In the genomic region with DNA sequence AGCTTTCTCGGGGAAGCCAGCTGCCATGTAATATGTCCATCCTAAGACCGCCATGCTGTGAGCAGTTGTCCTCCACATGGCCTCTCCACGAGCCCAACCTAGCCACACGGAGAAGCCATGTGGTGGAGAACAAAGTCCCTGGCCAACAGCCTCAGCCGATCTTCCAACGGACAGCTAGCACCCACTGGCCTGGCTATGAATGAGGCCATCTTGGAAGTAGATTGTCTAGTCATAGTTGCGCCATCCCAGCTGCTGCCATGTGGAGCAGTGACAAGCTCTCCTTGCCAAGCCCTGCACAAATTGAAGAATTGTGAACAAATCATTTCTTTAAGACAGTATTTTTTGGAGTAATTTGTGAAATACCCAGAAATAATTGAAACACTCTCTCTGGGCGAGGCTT, we compare ENCODE assay signal across 1 cellular context.
TF ChIP-seq lines count a peak whose summit lies in the region.

No MANE protein-coding gene starts in this region.

TF ChIP-seq in K562, 482 proteins besides CTCF, POLR2A, EP300 and RAD21:
- no peak for TF ChIP-seq RBM34 (IDR thresholded peaks at IDR 0.05; ENCODE audit: borderline replicate concordance, insufficient read depth, low read length)
- TF ChIP-seq EHMT2 (IDR thresholded peaks at IDR 0.05) = peak; percentile 55; the same call in 1 of the 2 replicates
- no peak for TF ChIP-seq HLTF (IDR thresholded peaks at IDR 0.05)
- TF ChIP-seq ZNF282 (CRISPR knock-in tag; IDR thresholded peaks at IDR 0.05) = no peak
- TF ChIP-seq MAFK (IDR thresholded peaks at IDR 0.05; ENCODE audit: low read length) = no peak
- no peak for TF ChIP-seq ELF2 (CRISPR knock-in tag; IDR thresholded peaks at IDR 0.05)
- no peak for TF ChIP-seq HSF4 (CRISPR knock-in tag; IDR thresholded peaks at IDR 0.05; ENCODE audit: borderline replicate concordance)
- no peak for TF ChIP-seq ETV5 (CRISPR knock-in tag; IDR thresholded peaks at IDR 0.05; ENCODE audit: low read depth)
- TF ChIP-seq, protein P1, sequence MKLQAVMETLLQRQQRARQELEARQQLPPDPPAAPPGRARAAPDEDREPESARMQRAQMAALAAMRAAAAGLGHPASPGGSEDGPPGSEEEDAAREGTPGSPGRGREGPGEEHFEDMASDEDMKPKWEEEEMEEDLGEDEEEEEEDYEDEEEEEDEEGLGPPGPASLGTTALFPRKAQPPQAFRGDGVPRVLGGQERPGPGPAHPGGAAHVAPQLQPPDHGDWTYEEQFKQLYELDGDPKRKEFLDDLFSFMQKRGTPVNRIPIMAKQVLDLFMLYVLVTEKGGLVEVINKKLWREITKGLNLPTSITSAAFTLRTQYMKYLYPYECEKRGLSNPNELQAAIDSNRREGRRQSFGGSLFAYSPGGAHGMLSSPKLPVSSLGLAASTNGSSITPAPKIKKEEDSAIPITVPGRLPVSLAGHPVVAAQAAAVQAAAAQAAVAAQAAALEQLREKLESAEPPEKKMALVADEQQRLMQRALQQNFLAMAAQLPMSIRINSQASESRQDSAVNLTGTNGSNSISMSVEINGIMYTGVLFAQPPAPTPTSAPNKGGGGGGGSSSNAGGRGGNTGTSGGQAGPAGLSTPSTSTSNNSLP (IDR thresholded peaks at IDR 0.05; ENCODE audit: borderline replicate concordance, low read depth, low read length) = no peak
- TF ChIP-seq, protein P2, sequence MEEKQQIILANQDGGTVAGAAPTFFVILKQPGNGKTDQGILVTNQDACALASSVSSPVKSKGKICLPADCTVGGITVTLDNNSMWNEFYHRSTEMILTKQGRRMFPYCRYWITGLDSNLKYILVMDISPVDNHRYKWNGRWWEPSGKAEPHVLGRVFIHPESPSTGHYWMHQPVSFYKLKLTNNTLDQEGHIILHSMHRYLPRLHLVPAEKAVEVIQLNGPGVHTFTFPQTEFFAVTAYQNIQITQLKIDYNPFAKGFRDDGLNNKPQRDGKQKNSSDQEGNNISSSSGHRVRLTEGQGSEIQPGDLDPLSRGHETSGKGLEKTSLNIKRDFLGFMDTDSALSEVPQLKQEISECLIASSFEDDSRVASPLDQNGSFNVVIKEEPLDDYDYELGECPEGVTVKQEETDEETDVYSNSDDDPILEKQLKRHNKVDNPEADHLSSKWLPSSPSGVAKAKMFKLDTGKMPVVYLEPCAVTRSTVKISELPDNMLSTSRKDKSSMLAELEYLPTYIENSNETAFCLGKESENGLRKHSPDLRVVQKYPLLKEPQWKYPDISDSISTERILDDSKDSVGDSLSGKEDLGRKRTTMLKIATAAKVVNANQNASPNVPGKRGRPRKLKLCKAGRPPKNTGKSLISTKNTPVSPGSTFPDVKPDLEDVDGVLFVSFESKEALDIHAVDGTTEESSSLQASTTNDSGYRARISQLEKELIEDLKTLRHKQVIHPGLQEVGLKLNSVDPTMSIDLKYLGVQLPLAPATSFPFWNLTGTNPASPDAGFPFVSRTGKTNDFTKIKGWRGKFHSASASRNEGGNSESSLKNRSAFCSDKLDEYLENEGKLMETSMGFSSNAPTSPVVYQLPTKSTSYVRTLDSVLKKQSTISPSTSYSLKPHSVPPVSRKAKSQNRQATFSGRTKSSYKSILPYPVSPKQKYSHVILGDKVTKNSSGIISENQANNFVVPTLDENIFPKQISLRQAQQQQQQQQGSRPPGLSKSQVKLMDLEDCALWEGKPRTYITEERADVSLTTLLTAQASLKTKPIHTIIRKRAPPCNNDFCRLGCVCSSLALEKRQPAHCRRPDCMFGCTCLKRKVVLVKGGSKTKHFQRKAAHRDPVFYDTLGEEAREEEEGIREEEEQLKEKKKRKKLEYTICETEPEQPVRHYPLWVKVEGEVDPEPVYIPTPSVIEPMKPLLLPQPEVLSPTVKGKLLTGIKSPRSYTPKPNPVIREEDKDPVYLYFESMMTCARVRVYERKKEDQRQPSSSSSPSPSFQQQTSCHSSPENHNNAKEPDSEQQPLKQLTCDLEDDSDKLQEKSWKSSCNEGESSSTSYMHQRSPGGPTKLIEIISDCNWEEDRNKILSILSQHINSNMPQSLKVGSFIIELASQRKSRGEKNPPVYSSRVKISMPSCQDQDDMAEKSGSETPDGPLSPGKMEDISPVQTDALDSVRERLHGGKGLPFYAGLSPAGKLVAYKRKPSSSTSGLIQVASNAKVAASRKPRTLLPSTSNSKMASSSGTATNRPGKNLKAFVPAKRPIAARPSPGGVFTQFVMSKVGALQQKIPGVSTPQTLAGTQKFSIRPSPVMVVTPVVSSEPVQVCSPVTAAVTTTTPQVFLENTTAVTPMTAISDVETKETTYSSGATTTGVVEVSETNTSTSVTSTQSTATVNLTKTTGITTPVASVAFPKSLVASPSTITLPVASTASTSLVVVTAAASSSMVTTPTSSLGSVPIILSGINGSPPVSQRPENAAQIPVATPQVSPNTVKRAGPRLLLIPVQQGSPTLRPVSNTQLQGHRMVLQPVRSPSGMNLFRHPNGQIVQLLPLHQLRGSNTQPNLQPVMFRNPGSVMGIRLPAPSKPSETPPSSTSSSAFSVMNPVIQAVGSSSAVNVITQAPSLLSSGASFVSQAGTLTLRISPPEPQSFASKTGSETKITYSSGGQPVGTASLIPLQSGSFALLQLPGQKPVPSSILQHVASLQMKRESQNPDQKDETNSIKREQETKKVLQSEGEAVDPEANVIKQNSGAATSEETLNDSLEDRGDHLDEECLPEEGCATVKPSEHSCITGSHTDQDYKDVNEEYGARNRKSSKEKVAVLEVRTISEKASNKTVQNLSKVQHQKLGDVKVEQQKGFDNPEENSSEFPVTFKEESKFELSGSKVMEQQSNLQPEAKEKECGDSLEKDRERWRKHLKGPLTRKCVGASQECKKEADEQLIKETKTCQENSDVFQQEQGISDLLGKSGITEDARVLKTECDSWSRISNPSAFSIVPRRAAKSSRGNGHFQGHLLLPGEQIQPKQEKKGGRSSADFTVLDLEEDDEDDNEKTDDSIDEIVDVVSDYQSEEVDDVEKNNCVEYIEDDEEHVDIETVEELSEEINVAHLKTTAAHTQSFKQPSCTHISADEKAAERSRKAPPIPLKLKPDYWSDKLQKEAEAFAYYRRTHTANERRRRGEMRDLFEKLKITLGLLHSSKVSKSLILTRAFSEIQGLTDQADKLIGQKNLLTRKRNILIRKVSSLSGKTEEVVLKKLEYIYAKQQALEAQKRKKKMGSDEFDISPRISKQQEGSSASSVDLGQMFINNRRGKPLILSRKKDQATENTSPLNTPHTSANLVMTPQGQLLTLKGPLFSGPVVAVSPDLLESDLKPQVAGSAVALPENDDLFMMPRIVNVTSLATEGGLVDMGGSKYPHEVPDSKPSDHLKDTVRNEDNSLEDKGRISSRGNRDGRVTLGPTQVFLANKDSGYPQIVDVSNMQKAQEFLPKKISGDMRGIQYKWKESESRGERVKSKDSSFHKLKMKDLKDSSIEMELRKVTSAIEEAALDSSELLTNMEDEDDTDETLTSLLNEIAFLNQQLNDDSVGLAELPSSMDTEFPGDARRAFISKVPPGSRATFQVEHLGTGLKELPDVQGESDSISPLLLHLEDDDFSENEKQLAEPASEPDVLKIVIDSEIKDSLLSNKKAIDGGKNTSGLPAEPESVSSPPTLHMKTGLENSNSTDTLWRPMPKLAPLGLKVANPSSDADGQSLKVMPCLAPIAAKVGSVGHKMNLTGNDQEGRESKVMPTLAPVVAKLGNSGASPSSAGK (IDR thresholded peaks at IDR 0.05) = peak; percentile 23; the same call in 1 of the 2 replicates
- TF ChIP-seq NFE2 (IDR thresholded peaks at IDR 0.05; ENCODE audit: low read depth) = peak; percentile 73
- no peak for TF ChIP-seq DPF2 (IDR thresholded peaks at IDR 0.05)
- no peak for TF ChIP-seq PCBP2 (IDR thresholded peaks at IDR 0.05; ENCODE audit: low read depth, low read length, poor library complexity, severe bottlenecking)
- TF ChIP-seq ZC3H4 (CRISPR knock-in tag; IDR thresholded peaks at IDR 0.05; ENCODE audit: borderline replicate concordance) = no peak
- TF ChIP-seq ZNF24 (IDR thresholded peaks at IDR 0.05) = no peak
- TF ChIP-seq, protein P3, sequence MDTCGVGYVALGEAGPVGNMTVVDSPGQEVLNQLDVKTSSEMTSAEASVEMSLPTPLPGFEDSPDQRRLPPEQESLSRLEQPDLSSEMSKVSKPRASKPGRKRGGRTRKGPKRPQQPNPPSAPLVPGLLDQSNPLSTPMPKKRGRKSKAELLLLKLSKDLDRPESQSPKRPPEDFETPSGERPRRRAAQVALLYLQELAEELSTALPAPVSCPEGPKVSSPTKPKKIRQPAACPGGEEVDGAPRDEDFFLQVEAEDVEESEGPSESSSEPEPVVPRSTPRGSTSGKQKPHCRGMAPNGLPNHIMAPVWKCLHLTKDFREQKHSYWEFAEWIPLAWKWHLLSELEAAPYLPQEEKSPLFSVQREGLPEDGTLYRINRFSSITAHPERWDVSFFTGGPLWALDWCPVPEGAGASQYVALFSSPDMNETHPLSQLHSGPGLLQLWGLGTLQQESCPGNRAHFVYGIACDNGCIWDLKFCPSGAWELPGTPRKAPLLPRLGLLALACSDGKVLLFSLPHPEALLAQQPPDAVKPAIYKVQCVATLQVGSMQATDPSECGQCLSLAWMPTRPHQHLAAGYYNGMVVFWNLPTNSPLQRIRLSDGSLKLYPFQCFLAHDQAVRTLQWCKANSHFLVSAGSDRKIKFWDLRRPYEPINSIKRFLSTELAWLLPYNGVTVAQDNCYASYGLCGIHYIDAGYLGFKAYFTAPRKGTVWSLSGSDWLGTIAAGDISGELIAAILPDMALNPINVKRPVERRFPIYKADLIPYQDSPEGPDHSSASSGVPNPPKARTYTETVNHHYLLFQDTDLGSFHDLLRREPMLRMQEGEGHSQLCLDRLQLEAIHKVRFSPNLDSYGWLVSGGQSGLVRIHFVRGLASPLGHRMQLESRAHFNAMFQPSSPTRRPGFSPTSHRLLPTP (IDR thresholded peaks at IDR 0.05; ENCODE audit: borderline replicate concordance, extremely low read depth, insufficient read length) = no peak
- TF ChIP-seq PHTF2 (CRISPR knock-in tag; IDR thresholded peaks at IDR 0.05) = no peak
- TF ChIP-seq, protein P4, sequence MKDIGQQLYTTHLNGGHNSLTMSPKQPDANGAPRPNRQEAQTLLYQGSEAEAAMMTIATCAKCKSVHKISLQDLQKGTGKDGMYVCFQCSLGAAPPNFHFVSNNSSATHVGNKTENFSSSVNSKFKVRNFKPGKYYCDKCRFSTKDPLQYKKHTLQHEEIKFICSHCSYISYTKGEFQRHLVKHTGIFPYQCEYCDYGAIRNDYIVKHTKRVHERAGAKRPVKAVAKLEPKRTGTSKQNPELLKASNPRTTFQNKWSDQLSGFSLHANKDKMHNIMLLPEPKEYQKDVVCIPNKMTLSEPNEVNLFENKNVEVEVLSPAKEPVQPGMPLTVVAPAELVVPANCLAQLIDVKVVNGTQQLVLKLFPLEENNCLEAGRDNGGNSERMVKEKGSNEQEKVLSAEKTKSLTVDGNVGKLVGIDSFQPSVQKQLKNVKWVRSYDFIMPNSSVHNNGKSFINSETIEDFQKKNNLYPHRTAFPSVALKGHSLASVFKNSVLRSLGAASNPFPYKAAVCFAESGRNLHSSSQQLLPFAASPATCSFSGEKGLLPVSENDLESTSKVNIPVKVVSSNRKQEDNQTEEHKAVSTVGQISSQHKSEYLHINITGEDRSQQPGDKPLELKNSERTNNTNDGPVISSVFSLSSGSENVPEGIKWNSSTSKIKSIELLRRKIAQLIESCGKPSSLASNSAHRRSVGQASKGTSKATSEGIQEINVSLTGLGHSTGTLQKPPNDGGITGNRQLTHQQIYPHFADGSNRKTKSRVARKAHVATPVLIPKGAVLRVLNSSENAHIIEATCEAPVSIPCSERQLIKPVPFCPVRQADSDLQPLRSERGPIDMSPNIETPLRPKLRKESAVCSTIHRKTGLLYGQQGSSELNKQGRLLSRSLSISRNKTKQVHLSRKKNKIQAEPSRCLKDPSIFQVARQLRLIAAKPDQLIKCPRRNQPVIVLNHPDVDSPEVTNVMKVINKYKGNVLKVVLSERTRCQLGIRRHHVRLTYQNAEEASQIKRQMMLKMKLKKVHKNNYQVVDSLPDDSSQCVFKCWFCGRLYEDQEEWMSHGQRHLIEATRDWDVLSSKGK (CRISPR knock-in tag; IDR thresholded peaks at IDR 0.05) = no peak
- no peak for TF ChIP-seq MYNN (IDR thresholded peaks at IDR 0.05)
- TF ChIP-seq MYNN (CRISPR knock-in tag; IDR thresholded peaks at IDR 0.05) = no peak
- peak; percentile 70 for TF ChIP-seq CEBPB (tag; IDR thresholded peaks at IDR 0.05)
- TF ChIP-seq YY1 (IDR thresholded peaks at IDR 0.05; ENCODE audit: borderline replicate concordance in 1 of 3, control insufficient read depth in 1 of 3, extremely low read depth in 1 of 3, insufficient read depth in 3 of 3, insufficient read length in 1 of 3, insufficient replicate concordance in 2 of 3, low read depth in 1 of 3, low read length in 2 of 3) = peak in 1 of 3 experiments; percentile 71
- no peak for TF ChIP-seq POLR2H (tag; IDR thresholded peaks at IDR 0.05; ENCODE audit: low read depth)
- no peak for TF ChIP-seq ZNF146 (CRISPR knock-in tag; IDR thresholded peaks at IDR 0.05; ENCODE audit: unreplicated experiment)
- no peak for TF ChIP-seq ESRRA (IDR thresholded peaks at IDR 0.05; ENCODE audit: borderline replicate concordance, low read depth)
